23 cellular contexts compared by ENCODE assay signal in the genomic region with DNA sequence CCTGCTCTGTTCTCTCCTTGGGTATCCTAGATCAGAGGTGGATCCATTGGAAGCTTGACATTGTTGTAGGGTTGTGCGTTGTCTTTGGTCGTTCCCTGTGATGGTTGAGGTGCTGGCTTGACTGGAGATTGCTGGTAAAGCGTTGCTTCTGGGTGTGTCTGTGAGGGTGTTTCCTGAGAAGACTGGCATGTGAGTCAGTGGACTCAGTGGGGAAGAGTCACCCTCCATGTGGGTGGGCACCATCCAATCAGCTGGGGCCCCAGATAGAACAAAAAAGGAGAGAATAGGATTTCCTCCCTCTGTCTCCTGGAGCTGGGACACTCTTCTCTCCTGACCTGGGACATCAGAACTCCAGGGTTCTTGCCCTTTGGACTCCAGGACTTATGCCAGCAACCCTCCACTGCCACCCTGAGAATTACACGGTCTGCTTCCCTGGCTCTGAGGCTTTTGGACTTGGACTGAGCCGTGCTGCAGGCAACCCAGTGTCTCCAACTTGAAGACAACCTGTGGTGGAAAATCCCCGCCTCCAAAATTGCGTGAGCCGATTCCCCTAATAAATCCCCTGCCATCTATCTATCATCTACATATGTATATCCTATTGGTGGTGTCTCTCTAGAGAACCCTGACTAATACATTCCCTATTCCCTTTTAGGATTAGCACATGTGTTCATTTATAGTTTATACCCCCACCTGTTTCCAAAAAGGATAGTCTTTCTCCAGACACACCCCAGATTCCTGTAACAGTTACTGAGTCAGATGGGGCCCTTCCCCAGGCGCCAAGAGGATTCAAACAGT. TPM values are rescaled to one million over a fixed set of nuclear protein-coding genes. Genes with fewer than 3 reads are reported as not detected.
"Had no signal": no experiment of that assay in that cellular context is flagged by ENCODE, and none has a peak within 500 bp of the region (broad histone marks: within the 10 kb centered on the region; RNA-seq: fewer than 3 reads in every experiment).

No MANE protein-coding gene starts in this region.

- H3K4me1 ChIP-seq: colonic mucosa, heart left ventricle, testis, upper lobe of right lung had no signal

- H3K27me3 ChIP-seq: colonic mucosa, gastrocnemius medialis, heart left ventricle, testis, upper lobe of right lung had no signal

- H3K4me3 ChIP-seq: colonic mucosa, gastrocnemius medialis, heart left ventricle, skin epidermis, testis, upper lobe of right lung had no signal

- DNase-seq: activated CD4-positive, alpha-beta T cell treated with anti-CD3 and anti-CD28 coated beads for 36 hours; activated CD8-positive, alpha-beta T cell treated with anti-CD3 and anti-CD28 coated beads for 36 hours; activated naive CD4-positive, alpha-beta T cell; activated naive CD8-positive, alpha-beta T cell treated with anti-CD3 and anti-CD28 coated beads for 36 hours; activated T-cell treated with anti-CD3 and anti-CD28 coated beads, Interleukin-2, amount 50 U/mL, for 1 hour; amygdala; colonic mucosa; endodermal cell; gastrocnemius medialis; heart left ventricle; kidney glomerular epithelial cell; mesenchymal stem cell; posterior cingulate gyrus; retina; stimulated activated CD4-positive, alpha-beta T cell treated with anti-CD3 and anti-CD28 coated beads, Interleukin-4, amount 100 ng/mL, for 24 hours; T-helper 2 cell; testis; upper lobe of right lung had no signal

- ATAC-seq: activated CD4-positive, alpha-beta T cell treated with anti-CD3 and anti-CD28 coated beads for 36 hours; activated CD8-positive, alpha-beta T cell treated with anti-CD3 and anti-CD28 coated beads for 36 hours; activated T-helper 17 cell treated with anti-CD3 and anti-CD28 coated beads, Interleukin-2, amount 50 U/mL, for 72 hours; heart left ventricle; natural killer cell treated with Interleukin-12 subunit alpha and Interleukin-12 subunit beta and Interleukin-15 and Interleukin-18, amount 100 ng/mL, for 72 hours; stimulated activated memory B cell treated with anti-CD40 and anti-IgM and Interleukin-4, amounts not matched to agents 10 μg/mL and 1 μg/mL and 100 μg/mL, for 72 hours; upper lobe of right lung; WTC11 had no signal

- H3K9me3 ChIP-seq: colonic mucosa, gastrocnemius medialis, heart left ventricle, testis, upper lobe of right lung had no signal

- H3K27ac ChIP-seq: colonic mucosa, gastrocnemius medialis, heart left ventricle, skin epidermis, testis, upper lobe of right lung had no signal

- H3K36me3 ChIP-seq: colonic mucosa, gastrocnemius medialis, heart left ventricle, upper lobe of right lung had no signal

RNA-seq across cellular contexts. Expression of gene REEP1, which starts 14.9 kb away (rescaled TPM):
- total RNA-seq: natural killer cell treated with Interleukin-12 subunit alpha and Interleukin-12 subunit beta and Interleukin-15 and Interleukin-18, amount 100 ng/mL, for 72 hours had no signal
